ENCODE assay signal across 11 cellular contexts in the genomic region with DNA sequence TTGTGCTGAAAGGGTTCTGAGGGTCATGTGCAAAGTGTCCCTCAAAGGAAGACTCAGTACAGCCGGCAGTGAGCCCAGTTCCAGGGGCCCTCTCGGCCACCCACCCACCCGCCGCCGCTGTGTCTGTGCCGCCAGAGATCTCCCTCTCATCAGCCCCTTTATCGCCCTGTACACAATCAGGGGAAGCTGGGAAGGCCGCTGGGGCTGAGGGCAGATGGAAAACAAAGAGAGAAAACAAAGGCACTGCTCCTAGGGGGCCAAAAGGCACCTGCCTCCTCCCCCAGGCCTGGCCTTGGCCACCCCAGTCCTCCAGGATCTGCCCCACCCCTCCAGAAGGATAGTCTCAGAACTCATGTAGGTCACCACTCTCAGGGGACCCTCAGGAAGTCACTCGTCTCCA.
DNase-seq lines count a peak whose midpoint lies in the region; ATAC-seq and TF ChIP-seq lines count a peak whose summit lies in the region.
"Had no signal": no experiment of that assay in that cellular context is flagged by ENCODE, and none has a peak within 500 bp of the region (broad histone marks: within the 10 kb centered on the region; RNA-seq: fewer than 3 reads in every experiment).

No MANE protein-coding gene starts in this region.

- peaks cover 34% of the 10 kb centered on the region for H3K4me1 ChIP-seq in CD4-positive, CD25-positive, alpha-beta regulatory T cell (ENCODE audit: control insufficient read depth, insufficient read depth, low read length, poor library complexity, severe bottlenecking)
- H3K4me1 ChIP-seq in Loucy (ENCODE audit: insufficient read depth, low read length, poor library complexity, severe bottlenecking), result peaks cover 95% of the 10 kb centered on the region

- peak overlapping the region; percentile 97 for H3K4me2 ChIP-seq in Loucy (ENCODE audit: low read depth, low read length, poor library complexity, severe bottlenecking)

- peak overlapping the region; percentile 61 for H3K27ac ChIP-seq in CD4-positive, CD25-positive, alpha-beta regulatory T cell (ENCODE audit: insufficient read depth, low read length, poor library complexity, severe bottlenecking)

- peaks cover 6% of the 10 kb centered on the region for H3K36me3 ChIP-seq in CD4-positive, CD25-positive, alpha-beta regulatory T cell (ENCODE audit: control insufficient read depth, insufficient read depth, low read length)
- peaks cover 29% of the 10 kb centered on the region; the same call in 1 of the 2 replicates for H3K36me3 ChIP-seq in Loucy (ENCODE audit: insufficient read depth, low read length)

- no peak for ATAC-seq in CD4-positive, CD25-positive, alpha-beta regulatory T cell (ENCODE audit: low read depth in 2 of 2)

- H3K9me3 Mint-ChIP-seq in CD4-positive, CD25-positive, alpha-beta regulatory T cell, result no peaks in the 10 kb centered on the region
- H3K9me3 Mint-ChIP-seq in endothelial cell (ENCODE audit: unreplicated experiment) (no peaks in the 10 kb centered on the region), progenitor cell of endocrine pancreas (ENCODE audit: low read depth) (no peaks in the 10 kb centered on the region)

- no peak for DNase-seq in CD4-positive, CD25-positive, alpha-beta regulatory T cell
- DNase-seq in endothelial cell (ENCODE audit: low spot score) (no peak), progenitor cell of endocrine pancreas (ENCODE audit: low spot score, unreplicated experiment) (no peak), SK-N-DZ (ENCODE audit: low spot score) (no peak), iPS-NIHi11 (ENCODE audit: low spot score) (no peak), inferior parietal cortex (ENCODE audit: extremely low spot score) (no peak), medulla oblongata (ENCODE audit: extremely low spot score) (no peak)
- DNase-seq: activated CD8-positive, alpha-beta memory T cell treated with anti-CD3 and anti-CD28 coated beads, Interleukin-2, amount 50 U/mL, for 48 hours; DMS 273 treated with DMSO at 0.1 percent for 48 hours; NCI-H2081 treated with DMSO at 0.1 percent for 48 hours had no signal

- no peak overlapping the region for H3K4me3 ChIP-seq in CD4-positive, CD25-positive, alpha-beta regulatory T cell (ENCODE audit: low read depth, low read length)
- peak overlapping the region; percentile 80 for H3K4me3 ChIP-seq in Loucy (ENCODE audit: low read length, poor library complexity, severe bottlenecking)

- peak overlapping the region in 2 of 4 donors; percentile 36 to 71 for H3K4me3 Mint-ChIP-seq in CD4-positive, CD25-positive, alpha-beta regulatory T cell
- H3K4me3 Mint-ChIP-seq in endothelial cell (ENCODE audit: unreplicated experiment), result no peak overlapping the region
- no peak overlapping the region for H3K4me3 Mint-ChIP-seq in progenitor cell of endocrine pancreas (ENCODE audit: low read depth)

- H3K79me2 ChIP-seq in Loucy (ENCODE audit: insufficient read depth, low read length), result peaks cover 95% of the 10 kb centered on the region

- no peaks in the 10 kb centered on the region for H3K9me3 ChIP-seq in CD4-positive, CD25-positive, alpha-beta regulatory T cell (ENCODE audit: control insufficient read depth in 2 of 2, low read length in 2 of 2)
- no peaks in the 10 kb centered on the region for H3K9me3 ChIP-seq in Loucy (ENCODE audit: insufficient read depth, low read depth, low read length)

- no peak overlapping the region for H2AFZ ChIP-seq in Loucy (ENCODE audit: low read length)

- H3F3A ChIP-seq in Loucy (ENCODE audit: low read depth), result peaks cover 6% of the 10 kb centered on the region; the same call in 1 of the 2 replicates

- no peaks in the 10 kb centered on the region for H4K20me1 ChIP-seq in Loucy (ENCODE audit: insufficient read depth, low read length, poor library complexity, severe bottlenecking)

- H3K4me1 Mint-ChIP-seq in CD4-positive, CD25-positive, alpha-beta regulatory T cell, result peaks cover 10 to 68% (median 40%) of the 10 kb centered on the region in 4 donors
- peaks cover 63% of the 10 kb centered on the region for H3K4me1 Mint-ChIP-seq in endothelial cell (ENCODE audit: unreplicated experiment)
- peaks cover 64% of the 10 kb centered on the region for H3K4me1 Mint-ChIP-seq in progenitor cell of endocrine pancreas (ENCODE audit: low read depth)

- H3K27me3 ChIP-seq in CD4-positive, CD25-positive, alpha-beta regulatory T cell (ENCODE audit: control insufficient read depth, insufficient read depth, low read length), result no peaks in the 10 kb centered on the region
- H3K27me3 ChIP-seq in Loucy (ENCODE audit: insufficient read depth, low read length, poor library complexity, severe bottlenecking), result no peaks in the 10 kb centered on the region

- TF ChIP-seq CTCF in Loucy (conservative IDR thresholded peaks at IDR 0.05; ENCODE audit: low read length) (no peak), endothelial cell (IDR thresholded peaks at IDR 0.05; ENCODE audit: unreplicated experiment) (no peak), progenitor cell of endocrine pancreas (IDR thresholded peaks at IDR 0.05; ENCODE audit: unreplicated experiment) (no peak)

- peaks cover 5% of the 10 kb centered on the region for H3K27me3 Mint-ChIP-seq in CD4-positive, CD25-positive, alpha-beta regulatory T cell
- H3K27me3 Mint-ChIP-seq in endothelial cell (ENCODE audit: unreplicated experiment), result peaks cover 21% of the 10 kb centered on the region
- no peaks in the 10 kb centered on the region for H3K27me3 Mint-ChIP-seq in progenitor cell of endocrine pancreas

- peaks cover 23% of the 10 kb centered on the region for H3K36me3 Mint-ChIP-seq in CD4-positive, CD25-positive, alpha-beta regulatory T cell
- H3K36me3 Mint-ChIP-seq in endothelial cell (ENCODE audit: low read depth, unreplicated experiment) (peaks cover 10% of the 10 kb centered on the region), progenitor cell of endocrine pancreas (ENCODE audit: insufficient read depth) (peaks cover 6% of the 10 kb centered on the region)

- peak overlapping the region; percentile 87 to 96 (median 92) for H3K27ac Mint-ChIP-seq in CD4-positive, CD25-positive, alpha-beta regulatory T cell
- H3K27ac Mint-ChIP-seq in endothelial cell (ENCODE audit: unreplicated experiment) (peak overlapping the region; percentile 39), progenitor cell of endocrine pancreas (peak overlapping the region; percentile 91)

- no peaks in the 10 kb centered on the region for H3K9me2 ChIP-seq in Loucy (replicated peaks; ENCODE audit: low read depth, low read length)

- H3K9ac ChIP-seq in Loucy (ENCODE audit: low read depth, low read length, poor library complexity, severe bottlenecking), result peak overlapping the region; percentile 99

Comparison
In these comparisons a context has a peak if more than half of its experiments do, and no peak if none do; other contexts are left out.
1. H3K27ac Mint-ChIP-seq: peak in every context shown above with its lines; median percentile 92 in CD4-positive, CD25-positive, alpha-beta regulatory T cell; 91 in progenitor cell of endocrine pancreas; 39 in endothelial cell.